Comparison of ENCODE assay signal across 11 cellular contexts in the genomic region with DNA sequence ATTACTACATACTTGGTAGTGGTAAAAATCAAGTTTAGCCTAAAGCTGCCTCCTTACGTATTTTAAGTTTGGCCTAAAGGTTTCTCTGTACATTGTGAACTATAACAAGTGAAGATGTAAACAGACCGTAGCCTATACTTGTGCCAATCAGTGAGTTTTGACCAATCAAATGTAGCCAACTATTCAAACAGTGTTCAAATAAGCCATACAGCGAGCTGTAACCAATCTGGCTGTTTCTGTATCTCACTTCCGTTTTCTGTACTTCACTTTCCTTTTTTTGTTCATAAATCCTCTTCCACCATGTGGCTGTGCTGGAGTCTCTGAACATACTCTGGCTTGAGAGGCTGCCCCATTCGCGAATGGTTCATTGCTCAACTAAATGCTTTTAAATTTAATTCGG.
"Had no signal": no experiment of that assay in that cellular context is flagged by ENCODE, and none has a peak within 500 bp of the region (broad histone marks: within the 10 kb centered on the region; RNA-seq: fewer than 3 reads in every experiment).

No MANE protein-coding gene starts in this region.

- H3K27ac ChIP-seq: heart left ventricle, spleen, upper lobe of right lung had no signal

- H3K4me1 ChIP-seq: spleen, upper lobe of right lung had no signal

- H3K4me3 ChIP-seq: heart left ventricle, spleen, upper lobe of right lung had no signal

- H3K9me3 ChIP-seq: heart left ventricle, upper lobe of right lung had no signal

- H3K36me3 ChIP-seq: heart left ventricle, spleen, upper lobe of right lung had no signal

- H3K27me3 ChIP-seq: heart left ventricle, spleen, upper lobe of right lung had no signal

- DNase-seq: activated CD4-positive, alpha-beta T cell treated with anti-CD3 and anti-CD28 coated beads, Interleukin-2, amount 50 U/mL, for 1 hour; activated CD8-positive, alpha-beta memory T cell treated with anti-CD3 and anti-CD28 coated beads for 24 hours; activated naive CD4-positive, alpha-beta T cell; activated naive CD8-positive, alpha-beta T cell treated with anti-CD3 and anti-CD28 coated beads, Interleukin-2, amount 10 ng/mL, durations not matched to agents 7 days and 5 days; heart left ventricle; immature natural killer cell; spleen; upper lobe of right lung had no signal

- ATAC-seq: activated CD4-positive, CD25-positive, alpha-beta regulatory T cell treated with anti-CD3 and anti-CD28 coated beads, Interleukin-2, amount 50 U/mL, for 24 hours; heart left ventricle; sciatic nerve; upper lobe of right lung had no signal

- FAIRE-seq: frontal cortex had no signal
